In genomic region chr1:244653439-244654283, GRCh38 we compare ENCODE assay signal across 8 cellular contexts. TPM values are rescaled to one million over a fixed set of nuclear protein-coding genes. Genes with fewer than 3 reads are reported as not detected.
A peak's percentile ranks its signal among the peaks of the same experiment; 100 is the strongest.
DNase-seq lines count a peak whose midpoint lies in the region; ATAC-seq and TF ChIP-seq lines count a peak whose summit lies in the region.

No MANE protein-coding gene starts in this region.

- TF ChIP-seq RAD21 in HCT116 (IDR thresholded peaks at IDR 0.05; ENCODE audit: low read depth) = no peak

- BruUV-seq in HCT116 (replicated peaks; lab: Mats Ljungman, UMichigan) = no TSS peak

- no peaks in the 10 kb centered on the region for H3K9me3 Mint-ChIP-seq in activated T-cell treated with anti-CD3 and anti-CD28 coated beads, Interleukin-2, amount 50 U/mL, for 24 hours

- no peak for TF ChIP-seq POLR2A in HCT116 (IDR thresholded peaks at IDR 0.05; ENCODE audit: borderline replicate concordance, extremely low read depth, insufficient read depth, insufficient read length)

- POLR2A ChIA-PET in HCT116 (lab: Charles Lee) = interaction anchor here (0.7 kb wide), 1 partner anchor 11 kb away, joined by 3 read pairs; no protein-coding TSS in a partner anchor

- H3K27me3 ChIP-seq in HCT116 (ENCODE audit: insufficient read depth, low read length) (no peaks in the 10 kb centered on the region), iPS-15b (ENCODE audit: control insufficient read depth, insufficient read depth, low read length) (no peaks in the 10 kb centered on the region), subcutaneous abdominal adipose tissue (ENCODE audit: control insufficient read depth in 5 of 5, insufficient read depth in 4 of 5, low read length in 5 of 5) (no peaks in the 10 kb centered on the region)

- H3K4me2 ChIP-seq in HCT116 (ENCODE audit: low read length) = peak overlapping the region; percentile 91

- peak overlapping the region; percentile 89 for H3K9ac ChIP-seq in HCT116 (ENCODE audit: low read length)
- H3K9ac ChIP-seq in iPS-15b (ENCODE audit: low read depth, low read length) = peak overlapping the region; percentile 72
- peak overlapping the region; percentile 75 to 96 (median 96) for H3K9ac ChIP-seq in subcutaneous abdominal adipose tissue (ENCODE audit: low read length in 5 of 5)

- H3K36me3 ChIP-seq in HCT116 (ENCODE audit: control insufficient read depth in 1 of 2, insufficient read depth in 2 of 2, low read length in 2 of 2) (peaks cover 0 to 9% of the 10 kb centered on the region in 2 experiments; a peak in 1 of 4 replicates), iPS-15b (ENCODE audit: control insufficient read depth, insufficient read depth, low read length) (no peaks in the 10 kb centered on the region), subcutaneous abdominal adipose tissue (ENCODE audit: control insufficient read depth in 5 of 5, insufficient read depth in 5 of 5, low read length in 5 of 5) (peaks cover 0 to 3% (median 0%) of the 10 kb centered on the region in 5 donors)

- no peak for TF ChIP-seq CTCF in HCT116 (IDR thresholded peaks at IDR 0.05 in 2 of 3, conservative IDR thresholded peaks at IDR 0.05 in 1 of 3; ENCODE audit: borderline replicate concordance in 1 of 3, insufficient read depth in 1 of 3, low read depth in 2 of 3, low read length in 2 of 3)
- TF ChIP-seq CTCF in VCaP (conservative IDR thresholded peaks at IDR 0.05) = peak; percentile 14

- no peak overlapping the region for H3K4me3 Mint-ChIP-seq in activated T-cell treated with anti-CD3 and anti-CD28 coated beads, Interleukin-2, amount 50 U/mL, for 24 hours

- no peak overlapping the region for H3K27ac Mint-ChIP-seq in activated T-cell treated with anti-CD3 and anti-CD28 coated beads, Interleukin-2, amount 50 U/mL, for 24 hours

- H3K79me2 ChIP-seq in HCT116 (ENCODE audit: insufficient read depth, low read length) = peaks cover 53% of the 10 kb centered on the region

- peaks cover 25% of the 10 kb centered on the region for H3K36me3 Mint-ChIP-seq in activated T-cell treated with anti-CD3 and anti-CD28 coated beads, Interleukin-2, amount 50 U/mL, for 24 hours (ENCODE audit: low read depth)

- peaks cover 5 to 23% of the 10 kb centered on the region in 2 experiments; a peak in 3 of 4 replicates for H3K4me1 ChIP-seq in HCT116 (ENCODE audit: control insufficient read depth in 1 of 2, insufficient read depth in 2 of 2, low read length in 2 of 2)
- peaks cover 8% of the 10 kb centered on the region for H3K4me1 ChIP-seq in iPS-15b (ENCODE audit: control insufficient read depth, insufficient read depth, low read length)
- H3K4me1 ChIP-seq in subcutaneous abdominal adipose tissue (ENCODE audit: control insufficient read depth in 5 of 5, insufficient read depth in 5 of 5, low read length in 5 of 5) = peaks cover 2 to 47% (median 40%) of the 10 kb centered on the region in 5 donors

- ATAC-seq in HCT116 = no peak

- no peak overlapping the region for H2AFZ ChIP-seq in HCT116 (ENCODE audit: low read depth, low read length, poor library complexity, severe bottlenecking)

- H4K20me1 ChIP-seq in HCT116 (ENCODE audit: insufficient read depth) = no peaks in the 10 kb centered on the region

- intact Hi-C loops in HCT116 (cut with micrococcal nuclease) = loop anchor here (1.0 to 2.0 kb wide), 3 partner anchors 50 to 201 kb away; partner anchors contain the start of gene COX20

- H3K27me3 Mint-ChIP-seq in activated T-cell treated with anti-CD3 and anti-CD28 coated beads, Interleukin-2, amount 50 U/mL, for 24 hours = no peaks in the 10 kb centered on the region

- peaks cover 28% of the 10 kb centered on the region for H3K4me1 Mint-ChIP-seq in activated T-cell treated with anti-CD3 and anti-CD28 coated beads, Interleukin-2, amount 50 U/mL, for 24 hours (ENCODE audit: low read depth)

- DNase-seq in Ammon's horn (ENCODE audit: low spot score) (peak; percentile 17), HCT116 (ENCODE audit: low read depth, low spot score) (no peak), midbrain (lab: John Stamatoyannopoulos, UW) (no peak), NCI-H510A (lab: John Stamatoyannopoulos, UW) (no peak)
- DNase-seq in activated T-cell treated with anti-CD3 and anti-CD28 coated beads, Interleukin-2, amount 50 U/mL, for 24 hours = no peak

- H3K27ac ChIP-seq in HCT116 (ENCODE audit: low read depth, low read length) (peak overlapping the region; percentile 82), VCaP (peak overlapping the region; percentile 85), subcutaneous abdominal adipose tissue (ENCODE audit: low read depth, low read length) (peak overlapping the region; percentile 84)

- no peaks in the 10 kb centered on the region for H3K9me3 ChIP-seq in HCT116 (ENCODE audit: control insufficient read depth in 1 of 2, insufficient read depth in 1 of 2, low read depth in 1 of 2, low read length in 2 of 2)
- no peaks in the 10 kb centered on the region for H3K9me3 ChIP-seq in iPS-15b (ENCODE audit: control insufficient read depth, insufficient read depth, low read length)
- no peaks in the 10 kb centered on the region for H3K9me3 ChIP-seq in subcutaneous abdominal adipose tissue (ENCODE audit: control insufficient read depth in 5 of 5, low read length in 5 of 5)

- H3K4me3 ChIP-seq in HCT116 (replicated peaks in 1 of 2; ENCODE audit: low read depth in 1 of 2, low read length in 2 of 2) (peak overlapping the region; percentile 59 to 74), iPS-15b (ENCODE audit: low read depth, low read length) (peak overlapping the region; percentile 81), subcutaneous abdominal adipose tissue (ENCODE audit: low read depth in 1 of 5, low read length in 5 of 5) (peak overlapping the region; percentile 85 to 90 (median 88))

- H3K9me2 ChIP-seq in HCT116 (ENCODE audit: insufficient read depth) = no peaks in the 10 kb centered on the region

- CTCF ChIA-PET in HCT116 (lab: Charles Lee) = no interaction called here

- RAD21 ChIA-PET in HCT116 (lab: Charles Lee; ENCODE audit: low non-redundant PET in 1 of 2, low total read pairs in 2 of 2, uncharacterized antibody in 2 of 2, unreplicated experiment in 2 of 2) = no interaction called here

TF ChIP-seq in HCT116, 20 proteins besides CTCF, POLR2A, EP300 and RAD21:
- TF ChIP-seq ZFX (IDR thresholded peaks at IDR 0.05) (peak; percentile 62), YY1 (IDR thresholded peaks at IDR 0.05; ENCODE audit: extremely low read depth, insufficient replicate concordance, low read depth, low read length) (no peak)

RNA-seq across cellular contexts. Expression of gene DESI2, which starts 0.7 kb away (rescaled TPM):
- 44.6 TPM for total RNA-seq in HCT116 (2021; ENCODE audit: unreplicated experiment)
- 14.7 and 18.6 TPM in 2 replicates for polyA plus RNA-seq in HCT116 (2012)
